9 cellular contexts compared by ENCODE assay signal in the genomic region with DNA sequence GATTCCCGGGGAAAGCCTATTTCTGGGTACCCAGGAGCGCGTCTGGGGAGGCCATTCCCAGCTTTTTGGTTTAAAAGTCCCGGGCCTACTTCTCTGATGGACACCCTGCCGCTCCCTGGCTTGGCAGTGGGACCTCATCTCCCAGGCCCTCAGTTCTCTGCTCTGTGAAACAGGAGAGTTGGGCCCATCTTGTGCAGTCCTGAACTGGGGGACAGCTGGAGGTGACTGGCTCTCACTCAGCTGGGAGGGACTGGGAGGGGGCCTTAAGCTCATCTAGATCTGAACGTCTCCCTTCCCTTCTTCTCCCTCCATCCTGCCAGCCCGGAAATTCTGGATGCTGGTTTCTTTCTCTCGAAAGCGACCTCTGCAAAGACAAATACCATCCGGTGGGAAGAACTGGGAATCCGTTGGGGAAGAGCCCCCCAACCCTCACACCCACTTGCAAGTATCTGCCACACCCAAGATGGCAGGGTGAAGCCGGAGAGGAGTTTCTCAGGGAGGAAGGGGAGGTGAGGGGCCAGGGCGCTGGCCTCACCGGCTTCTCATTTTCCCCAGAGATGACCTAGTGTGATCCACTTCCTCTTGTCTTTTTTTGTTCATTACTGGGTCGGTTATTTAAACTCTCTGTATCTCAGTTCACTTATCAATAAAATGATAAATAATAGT. TPM values are rescaled to one million over a fixed set of nuclear protein-coding genes. Genes with fewer than 3 reads are reported as not detected.
DNase-seq lines count a peak whose midpoint lies in the region; ATAC-seq and TF ChIP-seq lines count a peak whose summit lies in the region.
"Had no signal": no experiment of that assay in that cellular context is flagged by ENCODE, and none has a peak within 500 bp of the region (broad histone marks: within the 10 kb centered on the region; RNA-seq: fewer than 3 reads in every experiment).

No MANE protein-coding gene starts in this region.

- H3K9me3 Mint-ChIP-seq in activated naive CD4-positive, alpha-beta T cell treated with anti-CD3 and anti-CD28 coated beads for 36 hours = no peaks in the 10 kb centered on the region
- no peaks in the 10 kb centered on the region for H3K9me3 Mint-ChIP-seq in mesothelial cell of epicardium

- peak overlapping the region; percentile 90 for H3K4me2 ChIP-seq in mammary epithelial cell (ENCODE audit: insufficient read depth, low read depth, low read length)

- intact Hi-C loops in activated naive CD4-positive, alpha-beta T cell treated with anti-CD3 and anti-CD28 coated beads for 36 hours (cut with micrococcal nuclease) = no loop called here
- intact Hi-C loops in mammary epithelial cell (cut with micrococcal nuclease) = loop anchor here (5.0 to 10.0 kb wide), 3 partner anchors 58 to 120 kb away; no protein-coding TSS in a partner anchor

- peak overlapping the region; percentile 68 for H3K4me3 Mint-ChIP-seq in activated naive CD4-positive, alpha-beta T cell treated with anti-CD3 and anti-CD28 coated beads for 36 hours
- H3K4me3 Mint-ChIP-seq in mesothelial cell of epicardium = peak overlapping the region; percentile 78

- H3K27me3 Mint-ChIP-seq in activated naive CD4-positive, alpha-beta T cell treated with anti-CD3 and anti-CD28 coated beads for 36 hours (ENCODE audit: low read depth) = no peaks in the 10 kb centered on the region
- no peaks in the 10 kb centered on the region for H3K27me3 Mint-ChIP-seq in mesothelial cell of epicardium (ENCODE audit: low read depth)

- no peak overlapping the region for H3K9ac ChIP-seq in mammary epithelial cell (ENCODE audit: insufficient read depth, low read length)

- DNase-seq in activated naive CD4-positive, alpha-beta T cell treated with anti-CD3 and anti-CD28 coated beads for 36 hours = no peak
- no peak for DNase-seq in activated naive CD4-positive, alpha-beta T cell treated with anti-CD3 and anti-CD28 coated beads, Interleukin-2, amount 50 U/mL, for 16 hours
- DNase-seq in mammary epithelial cell (no peak), mesothelial cell of epicardium (ENCODE audit: low spot score in 2 of 2, unreplicated experiment in 2 of 2) (no peak), upper lobe of left lung (no peak)
- DNase-seq: DND-41 had no signal

- TF ChIP-seq POLR2A in upper lobe of left lung (IDR thresholded peaks at IDR 0.05) = no peak

- CTCF ChIA-PET in activated naive CD4-positive, alpha-beta T cell treated with anti-CD3 and anti-CD28 coated beads for 36 hours (lab: Charles Lee) = interaction anchor here (1.4 kb wide), 1 partner anchor 14 kb away, joined by 3 read pairs; no protein-coding TSS in a partner anchor
- CTCF ChIA-PET in mammary epithelial cell (lab: Charles Lee; ENCODE audit: low non-redundant PET) = no interaction called here

- no TSS peak for BruUV-seq in mammary epithelial cell (replicated peaks; lab: Mats Ljungman, UMichigan)

- no peak overlapping the region for H2AFZ ChIP-seq in mammary epithelial cell (ENCODE audit: low read depth, low read length)

- no peaks in the 10 kb centered on the region for H3K36me3 Mint-ChIP-seq in activated naive CD4-positive, alpha-beta T cell treated with anti-CD3 and anti-CD28 coated beads for 36 hours (ENCODE audit: low read depth)
- no peaks in the 10 kb centered on the region for H3K36me3 Mint-ChIP-seq in mesothelial cell of epicardium

- no peaks in the 10 kb centered on the region for H3K36me3 ChIP-seq in mammary epithelial cell (ENCODE audit: insufficient read depth, low read length)
- H3K36me3 ChIP-seq in upper lobe of left lung = no peaks in the 10 kb centered on the region

- WGBS in mammary epithelial cell (ENCODE audit: low coverage, missing lambda C conversion rate) = 83% methylated on average over 11 of the region's 15 CpGs
- WGBS in upper lobe of left lung, 2 donors = 45 to 48% methylated on average over 14 to 15 of the region's 15 CpGs

- H3K4me1 ChIP-seq in mammary epithelial cell (ENCODE audit: insufficient read depth, low read length) = peaks cover 18% of the 10 kb centered on the region
- H3K4me1 ChIP-seq in upper lobe of left lung = peaks cover 41 to 78% (median 48%) of the 10 kb centered on the region in 4 donors

- TF ChIP-seq CTCF in mammary epithelial cell (conservative IDR thresholded peaks at IDR 0.05 in 1 of 2, IDR thresholded peaks at IDR 0.05 in 1 of 2; ENCODE audit: extremely low read depth in 1 of 2, insufficient read depth in 1 of 2, low read depth in 1 of 2, low read length in 2 of 2) (no peak), mesothelial cell of epicardium (IDR thresholded peaks at IDR 0.05; ENCODE audit: unreplicated experiment) (no peak), upper lobe of left lung (IDR thresholded peaks at IDR 0.05) (no peak)

- TF ChIP-seq EP300 in upper lobe of left lung (IDR thresholded peaks at IDR 0.05) = no peak

- H3K27ac ChIP-seq in mammary epithelial cell (ENCODE audit: insufficient read depth, low read depth, low read length) (no peak overlapping the region), upper lobe of left lung (peak overlapping the region; percentile 93 to 96 (median 94))

- H4K20me1 ChIP-seq in mammary epithelial cell (ENCODE audit: insufficient read depth, low read length) = no peaks in the 10 kb centered on the region

- dilution Hi-C loops in mammary epithelial cell (cut with HindIII; ENCODE audit: low sequenced_read_pairs) = no loop called here

- H3K27me3 ChIP-seq in mammary epithelial cell (ENCODE audit: insufficient read depth, low read length) = no peaks in the 10 kb centered on the region
- H3K27me3 ChIP-seq in upper lobe of left lung = no peaks in the 10 kb centered on the region

- H3K9me3 ChIP-seq in mammary epithelial cell (replicated peaks; ENCODE audit: insufficient read depth, low read length) (no peaks in the 10 kb centered on the region), upper lobe of left lung (no peaks in the 10 kb centered on the region)

- H3K4me3 ChIP-seq in mammary epithelial cell (replicated peaks in 1 of 3; ENCODE audit: insufficient read depth in 1 of 3, low read depth in 2 of 3, low read length in 3 of 3) (no peak overlapping the region), upper lobe of left lung (peak overlapping the region; percentile 67 to 92 (median 82))

- in situ Hi-C loops in mammary epithelial cell (cut with MboI; ENCODE audit: low sequenced_read_pairs in 2 of 2) = no loop called here

- peaks cover 2% of the 10 kb centered on the region for H3K79me2 ChIP-seq in mammary epithelial cell (ENCODE audit: insufficient read depth, low read length)

- H3K27ac Mint-ChIP-seq in activated naive CD4-positive, alpha-beta T cell treated with anti-CD3 and anti-CD28 coated beads for 36 hours = no peak overlapping the region
- H3K27ac Mint-ChIP-seq in mesothelial cell of epicardium = no peak overlapping the region

- H3K4me1 Mint-ChIP-seq in activated naive CD4-positive, alpha-beta T cell treated with anti-CD3 and anti-CD28 coated beads for 36 hours (ENCODE audit: low read depth) = peaks cover 28% of the 10 kb centered on the region
- H3K4me1 Mint-ChIP-seq in mesothelial cell of epicardium = peaks cover 9% of the 10 kb centered on the region

- ATAC-seq in upper lobe of left lung (ENCODE audit: low FRiP score in 2 of 2) = no peak
- no peak for ATAC-seq in GM21447 (IDR thresholded peaks at IDR 0.05; ENCODE audit: unreplicated experiment)
- ATAC-seq in GM19351 (IDR thresholded peaks at IDR 0.05; ENCODE audit: unreplicated experiment) = no peak
- ATAC-seq in HG03342 (IDR thresholded peaks at IDR 0.05; ENCODE audit: unreplicated experiment) = no peak

RNA-seq across cellular contexts. Expression of gene RIN3, which starts 1.4 kb away (rescaled TPM):
- total RNA-seq in activated naive CD4-positive, alpha-beta T cell treated with anti-CD3 and anti-CD28 coated beads for 36 hours = 10 to 100 TPM; 15.8 to 16.0 TPM
- total RNA-seq in mammary epithelial cell (10 to 100 TPM in 1 of 2 donors, 1 to 10 TPM in 1; 3.5 to 14.5 TPM), mesothelial cell of epicardium (16.4 to 19.9 TPM (median 16.8 TPM) in 3 replicates), upper lobe of left lung (10 to 100 TPM; 19.0 to 88.0 (median 59.7) TPM)
- polyA plus RNA-seq in mammary epithelial cell = 2.4 TPM
- polyA minus RNA-seq in mammary epithelial cell = 7.4 TPM

Comparison
In these comparisons a context has a peak if more than half of its experiments do, and no peak if none do; other contexts are left out.
1. H3K4me3 ChIP-seq: peak in upper lobe of left lung (4 of 4); none in mammary epithelial cell (0 of 3).